In genomic region chr2:37318401-37318800, GRCh38 we compare ENCODE assay signal across 8 cellular contexts. TPM values are rescaled to one million over a fixed set of nuclear protein-coding genes. Genes with fewer than 3 reads are reported as not detected.
DNase-seq lines count a peak whose midpoint lies in the region; ATAC-seq and TF ChIP-seq lines count a peak whose summit lies in the region.

No MANE protein-coding gene starts in this region.

- no peaks in the 10 kb centered on the region for H3K27me3 Mint-ChIP-seq in dendritic cell treated with granulocyte-macrophage colony-stimulating factor and Interleukin-4, amounts not matched to agents 40 ng/mL and 50 ng/mL, for 4 days
- no peaks in the 10 kb centered on the region for H3K27me3 Mint-ChIP-seq in naive thymus-derived CD8-positive, alpha-beta T cell
- H3K27me3 Mint-ChIP-seq in natural killer cell (ENCODE audit: low read depth in 2 of 2): no peaks in the 10 kb centered on the region

- no peak overlapping the region for H3K4me3 ChIP-seq in AG04449 (ENCODE audit: low read depth, low read length)

- DNase-seq in AG04449 (ENCODE audit: low read depth, low spot score) (peak; percentile 46), C1 segment of cervical spinal cord (lab: John Stamatoyannopoulos, UW) (no peak), natural killer cell (no peak), COLO829 (ENCODE audit: low spot score) (no peak)
- no peak for DNase-seq in naive thymus-derived CD8-positive, alpha-beta T cell

- peak overlapping the region; percentile 79 for H3K27ac Mint-ChIP-seq in dendritic cell treated with granulocyte-macrophage colony-stimulating factor and Interleukin-4, amounts not matched to agents 40 ng/mL and 50 ng/mL, for 4 days
- H3K27ac Mint-ChIP-seq in naive thymus-derived CD8-positive, alpha-beta T cell: peak overlapping the region in 1 of 10 donors; percentile 7
- peak overlapping the region in 1 of 2 donors; percentile 30 for H3K27ac Mint-ChIP-seq in natural killer cell

- POLR2A ChIA-PET in AG04449 (lab: Yijun Ruan, JAX): no interaction called here
- POLR2A ChIA-PET in naive thymus-derived CD8-positive, alpha-beta T cell (lab: Charles Lee): interaction anchor here (0.7 kb wide), 1 partner anchor 560 kb away, joined by 3 read pairs; no protein-coding TSS in a partner anchor

- peak; percentile 59 for ATAC-seq in GM19324 (IDR thresholded peaks at IDR 0.05; ENCODE audit: low FRiP score, unreplicated experiment)
- peak; percentile 73 for ATAC-seq in HG03175 (IDR thresholded peaks at IDR 0.05; ENCODE audit: unreplicated experiment)
- no peak for ATAC-seq in naive thymus-derived CD8-positive, alpha-beta T cell
- ATAC-seq in natural killer cell: no peak

- TF ChIP-seq CTCF in AG04449 (IDR thresholded peaks at IDR 0.05; ENCODE audit: insufficient read depth, low read length, missing control alignments) (no peak), natural killer cell (IDR thresholded peaks at IDR 0.05) (no peak)

- CTCF ChIA-PET in AG04449 (lab: Yijun Ruan, JAX): interaction anchor here (0.5 kb wide), 1 partner anchor 591 kb away, joined by 3 read pairs; no protein-coding TSS in a partner anchor

- peaks cover 67% of the 10 kb centered on the region for H3K4me1 Mint-ChIP-seq in dendritic cell treated with granulocyte-macrophage colony-stimulating factor and Interleukin-4, amounts not matched to agents 40 ng/mL and 50 ng/mL, for 4 days (ENCODE audit: low read depth)
- H3K4me1 Mint-ChIP-seq in naive thymus-derived CD8-positive, alpha-beta T cell: peaks cover 20 to 87% (median 69%) of the 10 kb centered on the region in 4 donors
- H3K4me1 Mint-ChIP-seq in natural killer cell: peaks cover 64 to 65% of the 10 kb centered on the region in 2 donors

- peaks cover 31% of the 10 kb centered on the region for H3K36me3 Mint-ChIP-seq in dendritic cell treated with granulocyte-macrophage colony-stimulating factor and Interleukin-4, amounts not matched to agents 40 ng/mL and 50 ng/mL, for 4 days (ENCODE audit: low read depth)
- peaks cover 0 to 25% (median 13%) of the 10 kb centered on the region in 3 donors for H3K36me3 Mint-ChIP-seq in naive thymus-derived CD8-positive, alpha-beta T cell
- no peaks in the 10 kb centered on the region for H3K36me3 Mint-ChIP-seq in natural killer cell

- peak overlapping the region; percentile 59 for H3K4me3 Mint-ChIP-seq in dendritic cell treated with granulocyte-macrophage colony-stimulating factor and Interleukin-4, amounts not matched to agents 40 ng/mL and 50 ng/mL, for 4 days
- H3K4me3 Mint-ChIP-seq in naive thymus-derived CD8-positive, alpha-beta T cell: peak overlapping the region in 1 of 10 donors; percentile 7
- H3K4me3 Mint-ChIP-seq in natural killer cell: no peak overlapping the region

- intact Hi-C loops in dendritic cell treated with granulocyte-macrophage colony-stimulating factor and Interleukin-4, amounts not matched to agents 40 ng/mL and 50 ng/mL, for 4 days (cut with micrococcal nuclease): no loop called here
- intact Hi-C loops in natural killer cell (cut with micrococcal nuclease): no loop called here

- no peaks in the 10 kb centered on the region for H3K9me3 Mint-ChIP-seq in dendritic cell treated with granulocyte-macrophage colony-stimulating factor and Interleukin-4, amounts not matched to agents 40 ng/mL and 50 ng/mL, for 4 days
- no peaks in the 10 kb centered on the region for H3K9me3 Mint-ChIP-seq in naive thymus-derived CD8-positive, alpha-beta T cell
- no peaks in the 10 kb centered on the region for H3K9me3 Mint-ChIP-seq in natural killer cell

RNA-seq across cellular contexts. Expression of gene PRKD3, which starts 6.2 kb away (rescaled TPM):
- total RNA-seq in naive thymus-derived CD8-positive, alpha-beta T cell: 10 to 100 TPM; 47.3 to 50.2 TPM
- polyA plus RNA-seq in naive thymus-derived CD8-positive, alpha-beta T cell: 10 to 100 TPM; 22.9 to 26.5 (median 25.0) TPM
- total RNA-seq in natural killer cell: 10 to 100 TPM; 64.4 to 76.2 (median 65.1) TPM

RNA-seq across cellular contexts. Expression of gene QPCT, which starts 26.0 kb away (rescaled TPM):
- under 1 TPM in 1 of 2 experiments, not detected in 1; 0.52 TPM for total RNA-seq in naive thymus-derived CD8-positive, alpha-beta T cell
- under 1 TPM in 2 of 3 donors, not detected in 1; 0.20 to 0.50 TPM for polyA plus RNA-seq in naive thymus-derived CD8-positive, alpha-beta T cell
- total RNA-seq in natural killer cell: 1 to 10 TPM in 2 of 3 donors, under 1 TPM in 1; 0.38 to 2.1 (median 2.1) TPM

Comparison
In these comparisons a context has a peak if more than half of its experiments do, and no peak if none do; other contexts are left out.
1. ATAC-seq: peak in GM19324 (single experiment) and HG03175 (single experiment); none in naive thymus-derived CD8-positive, alpha-beta T cell (0 of 2) and natural killer cell (0 of 3).